In the genomic region with DNA sequence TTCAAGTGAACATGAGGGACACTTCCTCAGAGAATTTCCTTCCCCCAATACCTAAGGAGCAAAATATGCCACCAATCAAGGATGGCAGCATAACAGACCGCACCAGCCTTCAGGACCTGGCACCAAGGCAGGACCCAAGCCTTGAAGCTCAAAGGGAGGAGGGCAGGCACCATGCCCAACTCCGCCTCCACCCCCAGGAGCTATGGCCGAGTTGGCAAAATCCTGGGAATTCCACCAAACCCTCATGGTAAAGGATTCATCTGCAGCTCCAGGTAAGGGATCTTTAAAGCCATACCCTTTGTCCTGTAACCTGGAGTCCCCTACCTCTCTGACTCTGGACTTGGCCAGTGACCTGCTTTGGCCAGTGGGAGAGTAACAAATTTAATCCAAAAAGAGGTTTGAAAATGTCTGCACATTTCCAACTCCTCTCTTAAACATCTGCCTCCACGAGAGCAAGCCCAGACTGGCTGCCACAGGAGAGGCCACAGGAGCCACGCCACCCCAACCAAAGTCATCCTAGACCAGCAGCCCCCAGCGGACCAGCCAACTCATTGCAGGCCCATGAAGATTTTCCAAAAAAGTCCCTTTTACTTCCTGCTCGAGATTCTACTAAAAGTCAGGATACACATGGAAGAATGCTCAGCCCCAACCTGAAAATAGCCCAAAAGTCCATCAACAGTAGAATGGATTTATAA, we compare ENCODE assay signal across 1 cellular context.
TF ChIP-seq lines count a peak whose summit lies in the region.

No MANE protein-coding gene starts in this region.

TF ChIP-seq in HepG2, 621 proteins besides CTCF, POLR2A, EP300 and RAD21:
- TF ChIP-seq, protein P1, sequence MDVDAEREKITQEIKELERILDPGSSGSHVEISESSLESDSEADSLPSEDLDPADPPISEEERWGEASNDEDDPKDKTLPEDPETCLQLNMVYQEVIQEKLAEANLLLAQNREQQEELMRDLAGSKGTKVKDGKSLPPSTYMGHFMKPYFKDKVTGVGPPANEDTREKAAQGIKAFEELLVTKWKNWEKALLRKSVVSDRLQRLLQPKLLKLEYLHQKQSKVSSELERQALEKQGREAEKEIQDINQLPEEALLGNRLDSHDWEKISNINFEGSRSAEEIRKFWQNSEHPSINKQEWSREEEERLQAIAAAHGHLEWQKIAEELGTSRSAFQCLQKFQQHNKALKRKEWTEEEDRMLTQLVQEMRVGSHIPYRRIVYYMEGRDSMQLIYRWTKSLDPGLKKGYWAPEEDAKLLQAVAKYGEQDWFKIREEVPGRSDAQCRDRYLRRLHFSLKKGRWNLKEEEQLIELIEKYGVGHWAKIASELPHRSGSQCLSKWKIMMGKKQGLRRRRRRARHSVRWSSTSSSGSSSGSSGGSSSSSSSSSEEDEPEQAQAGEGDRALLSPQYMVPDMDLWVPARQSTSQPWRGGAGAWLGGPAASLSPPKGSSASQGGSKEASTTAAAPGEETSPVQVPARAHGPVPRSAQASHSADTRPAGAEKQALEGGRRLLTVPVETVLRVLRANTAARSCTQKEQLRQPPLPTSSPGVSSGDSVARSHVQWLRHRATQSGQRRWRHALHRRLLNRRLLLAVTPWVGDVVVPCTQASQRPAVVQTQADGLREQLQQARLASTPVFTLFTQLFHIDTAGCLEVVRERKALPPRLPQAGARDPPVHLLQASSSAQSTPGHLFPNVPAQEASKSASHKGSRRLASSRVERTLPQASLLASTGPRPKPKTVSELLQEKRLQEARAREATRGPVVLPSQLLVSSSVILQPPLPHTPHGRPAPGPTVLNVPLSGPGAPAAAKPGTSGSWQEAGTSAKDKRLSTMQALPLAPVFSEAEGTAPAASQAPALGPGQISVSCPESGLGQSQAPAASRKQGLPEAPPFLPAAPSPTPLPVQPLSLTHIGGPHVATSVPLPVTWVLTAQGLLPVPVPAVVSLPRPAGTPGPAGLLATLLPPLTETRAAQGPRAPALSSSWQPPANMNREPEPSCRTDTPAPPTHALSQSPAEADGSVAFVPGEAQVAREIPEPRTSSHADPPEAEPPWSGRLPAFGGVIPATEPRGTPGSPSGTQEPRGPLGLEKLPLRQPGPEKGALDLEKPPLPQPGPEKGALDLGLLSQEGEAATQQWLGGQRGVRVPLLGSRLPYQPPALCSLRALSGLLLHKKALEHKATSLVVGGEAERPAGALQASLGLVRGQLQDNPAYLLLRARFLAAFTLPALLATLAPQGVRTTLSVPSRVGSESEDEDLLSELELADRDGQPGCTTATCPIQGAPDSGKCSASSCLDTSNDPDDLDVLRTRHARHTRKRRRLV (CRISPR knock-in tag; IDR thresholded peaks at IDR 0.05): no peak
- no peak for TF ChIP-seq TBP (CRISPR knock-in tag; IDR thresholded peaks at IDR 0.05)
- TF ChIP-seq CAMTA2 (CRISPR knock-in tag; IDR thresholded peaks at IDR 0.05; ENCODE audit: borderline replicate concordance): no peak
- no peak for TF ChIP-seq PHF20 (CRISPR knock-in tag; IDR thresholded peaks at IDR 0.05)
- TF ChIP-seq HNRNPL (IDR thresholded peaks at IDR 0.05; ENCODE audit: low read depth, low read length): no peak
- TF ChIP-seq, protein P2, sequence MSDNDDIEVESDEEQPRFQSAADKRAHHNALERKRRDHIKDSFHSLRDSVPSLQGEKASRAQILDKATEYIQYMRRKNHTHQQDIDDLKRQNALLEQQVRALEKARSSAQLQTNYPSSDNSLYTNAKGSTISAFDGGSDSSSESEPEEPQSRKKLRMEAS (IDR thresholded peaks at IDR 0.05): no peak
- TF ChIP-seq, protein P3, sequence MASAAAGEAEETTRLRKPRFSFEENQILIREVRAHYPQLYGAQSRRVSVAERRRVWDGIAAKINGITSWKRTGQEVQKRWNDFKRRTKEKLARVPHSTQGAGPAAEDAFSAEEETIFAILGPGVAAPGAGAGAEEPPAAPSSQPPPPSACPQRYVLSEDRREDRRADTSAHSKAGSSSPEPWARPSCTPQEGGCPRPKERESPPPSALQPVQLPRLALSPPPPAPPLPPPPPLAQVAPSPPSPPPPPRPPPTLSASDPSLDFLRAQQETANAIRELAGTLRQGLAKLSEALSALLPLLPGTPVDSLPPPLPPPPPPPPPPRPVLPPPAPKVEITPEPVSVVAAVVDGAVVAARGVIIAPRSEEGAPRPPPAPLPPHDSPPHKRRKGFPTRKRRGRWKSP (CRISPR knock-in tag; IDR thresholded peaks at IDR 0.05): no peak
- no peak for TF ChIP-seq ZNF605 (CRISPR knock-in tag; IDR thresholded peaks at IDR 0.05)
- TF ChIP-seq, protein P4, sequence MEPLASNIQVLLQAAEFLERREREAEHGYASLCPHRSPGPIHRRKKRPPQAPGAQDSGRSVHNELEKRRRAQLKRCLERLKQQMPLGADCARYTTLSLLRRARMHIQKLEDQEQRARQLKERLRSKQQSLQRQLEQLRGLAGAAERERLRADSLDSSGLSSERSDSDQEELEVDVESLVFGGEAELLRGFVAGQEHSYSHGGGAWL (CRISPR knock-in tag; IDR thresholded peaks at IDR 0.05): no peak
- no peak for TF ChIP-seq TOE1 (CRISPR knock-in tag; IDR thresholded peaks at IDR 0.05)
- no peak for TF ChIP-seq ZFY (CRISPR knock-in tag; IDR thresholded peaks at IDR 0.05)
- no peak for TF ChIP-seq ATRX (CRISPR knock-in tag; IDR thresholded peaks at IDR 0.05; ENCODE audit: borderline replicate concordance)
- TF ChIP-seq ZNF333 (CRISPR knock-in tag; IDR thresholded peaks at IDR 0.05; ENCODE audit: borderline replicate concordance): no peak
- no peak for TF ChIP-seq NR2F2 (IDR thresholded peaks at IDR 0.05; ENCODE audit: borderline replicate concordance, low read depth)
- TF ChIP-seq ZNF839 (CRISPR knock-in tag; IDR thresholded peaks at IDR 0.05; ENCODE audit: borderline replicate concordance): no peak
